In genomic region chr12:121036810-121037326, GRCh38 we compare ENCODE assay signal across 12 cellular contexts. TPM values are rescaled to one million over a fixed set of nuclear protein-coding genes. Genes with fewer than 3 reads are reported as not detected.
A peak's percentile ranks its signal among the peaks of the same experiment; 100 is the strongest.
DNase-seq lines count a peak whose midpoint lies in the region; ATAC-seq and TF ChIP-seq lines count a peak whose summit lies in the region.
"Had no signal": no experiment of that assay in that cellular context is flagged by ENCODE, and none has a peak within 500 bp of the region (broad histone marks: within the 10 kb centered on the region; RNA-seq: fewer than 3 reads in every experiment).

No MANE protein-coding gene starts in this region.

- H3K4me1 ChIP-seq in ACC112 (ENCODE audit: control insufficient read depth, insufficient read depth, low read length, unreplicated experiment): peaks cover 41% of the 10 kb centered on the region
- H3K4me1 ChIP-seq in HCT116 (ENCODE audit: control insufficient read depth in 1 of 2, insufficient read depth in 2 of 2, low read length in 2 of 2): peaks cover 21 to 58% of the 10 kb centered on the region in 2 experiments
- peaks cover 9% of the 10 kb centered on the region for H3K4me1 ChIP-seq in suprapubic skin

- TF ChIP-seq CTCF in HCT116 (IDR thresholded peaks at IDR 0.05 in 2 of 3, conservative IDR thresholded peaks at IDR 0.05 in 1 of 3; ENCODE audit: borderline replicate concordance in 1 of 3, insufficient read depth in 1 of 3, low read depth in 2 of 3, low read length in 2 of 3): no peak
- no peak for TF ChIP-seq CTCF in suprapubic skin (IDR thresholded peaks at IDR 0.05)

- no peak for DNase-seq in HCT116 (ENCODE audit: low read depth, low spot score)
- DNase-seq in activated T-cell treated with anti-CD3 and anti-CD28 coated beads, Interleukin-2, amount 50 U/mL, for 48 hours: peak; percentile 57 to 61
- peak; percentile 71 for DNase-seq in glomerular visceral epithelial cell (ENCODE audit: extremely low spot score)
- no peak for DNase-seq in suprapubic skin (ENCODE audit: low spot score in 2 of 2)
- DNase-seq in anterior cingulate cortex (lab: John Stamatoyannopoulos, UW): no peak
- DNase-seq: DMS79 treated with DMSO at 0.1 percent for 48 hours, kidney, Peyer's patch had no signal

- TF ChIP-seq POLR2A in HCT116 (IDR thresholded peaks at IDR 0.05; ENCODE audit: borderline replicate concordance, extremely low read depth, insufficient read depth, insufficient read length): no peak
- no peak for TF ChIP-seq POLR2A in suprapubic skin (IDR thresholded peaks at IDR 0.05)

- no peaks in the 10 kb centered on the region for H4K20me1 ChIP-seq in HCT116 (ENCODE audit: insufficient read depth)

- H3K27ac ChIP-seq in ACC112 (ENCODE audit: low read depth, low read length) (peak overlapping the region; percentile 72), HCT116 (ENCODE audit: low read depth, low read length) (no peak overlapping the region), suprapubic skin (no peak overlapping the region)
- H3K27ac ChIP-seq: cardiac muscle cell, Peyer's patch had no signal

- RAD21 ChIA-PET in HCT116 (lab: Charles Lee; ENCODE audit: low non-redundant PET in 1 of 2, low total read pairs in 2 of 2, uncharacterized antibody in 2 of 2, unreplicated experiment in 2 of 2): no interaction called here

- no peak overlapping the region for H2AFZ ChIP-seq in ACC112 (ENCODE audit: low read length, unreplicated experiment)
- no peak overlapping the region for H2AFZ ChIP-seq in HCT116 (ENCODE audit: low read depth, low read length, poor library complexity, severe bottlenecking)

- TF ChIP-seq RAD21 in HCT116 (IDR thresholded peaks at IDR 0.05; ENCODE audit: low read depth): no peak

- BruUV-seq in HCT116 (replicated peaks; lab: Mats Ljungman, UMichigan): no TSS peak

- TF ChIP-seq EP300 in suprapubic skin (IDR thresholded peaks at IDR 0.05): no peak

- ATAC-seq in HCT116: no peak
- no peak for ATAC-seq in HG02840 (IDR thresholded peaks at IDR 0.05; ENCODE audit: low FRiP score, unreplicated experiment)
- ATAC-seq in esophagus mucosa: no peak

- H3K9me2 ChIP-seq in HCT116 (ENCODE audit: insufficient read depth): no peaks in the 10 kb centered on the region

- H3K9me3 ChIP-seq in HCT116 (ENCODE audit: control insufficient read depth in 1 of 2, insufficient read depth in 1 of 2, low read depth in 1 of 2, low read length in 2 of 2) (no peaks in the 10 kb centered on the region), suprapubic skin (no peaks in the 10 kb centered on the region)

- POLR2A ChIA-PET in HCT116 (lab: Charles Lee): no interaction called here

- peak overlapping the region; percentile 14 for H3K4me2 ChIP-seq in HCT116 (ENCODE audit: low read length)

- peaks cover 56% of the 10 kb centered on the region for H3K79me2 ChIP-seq in ACC112 (ENCODE audit: control insufficient read depth, insufficient read depth, low read length, unreplicated experiment)
- H3K79me2 ChIP-seq in HCT116 (ENCODE audit: insufficient read depth, low read length): no peaks in the 10 kb centered on the region

- H3K36me3 ChIP-seq in ACC112 (ENCODE audit: insufficient read depth, low read length): peaks cover 16% of the 10 kb centered on the region
- H3K36me3 ChIP-seq in HCT116 (ENCODE audit: control insufficient read depth in 1 of 2, insufficient read depth in 2 of 2, low read length in 2 of 2): no peaks in the 10 kb centered on the region
- no peaks in the 10 kb centered on the region for H3K36me3 ChIP-seq in suprapubic skin
- H3K36me3 ChIP-seq: cardiac muscle cell, Peyer's patch had no signal

- CTCF ChIA-PET in HCT116 (lab: Charles Lee): no interaction called here

- H3K27me3 ChIP-seq in ACC112 (ENCODE audit: insufficient read depth, low read length) (no peaks in the 10 kb centered on the region), HCT116 (ENCODE audit: insufficient read depth, low read length) (no peaks in the 10 kb centered on the region), suprapubic skin (no peaks in the 10 kb centered on the region)
- H3K27me3 ChIP-seq: cardiac muscle cell, Peyer's patch had no signal

- intact Hi-C loops in HCT116 (cut with micrococcal nuclease): no loop called here

- H3K4me3 ChIP-seq in ACC112 (ENCODE audit: low read depth, low read length) (peak overlapping the region; percentile 87), HCT116 (replicated peaks in 1 of 2; ENCODE audit: low read depth in 1 of 2, low read length in 2 of 2) (no peak overlapping the region), suprapubic skin (no peak overlapping the region)
- H3K4me3 ChIP-seq: cardiac muscle cell, Peyer's patch had no signal

- H3K9ac ChIP-seq in HCT116 (ENCODE audit: low read length): no peak overlapping the region

- 67% methylated on average over 6 of the region's 6 CpGs for WGBS in suprapubic skin

TF ChIP-seq in HCT116, 20 proteins besides CTCF, POLR2A, EP300 and RAD21:
- TF ChIP-seq REST (IDR thresholded peaks at IDR 0.05; ENCODE audit: low read depth) (no peak), ZFX (IDR thresholded peaks at IDR 0.05) (no peak), FOSL1 (IDR thresholded peaks at IDR 0.05; ENCODE audit: low read depth) (no peak), SRF (IDR thresholded peaks at IDR 0.05; ENCODE audit: low read depth) (no peak)

RNA-seq across cellular contexts. Expression of gene OASL, which starts 2.2 kb away (rescaled TPM):
- total RNA-seq in HCT116 (2021; ENCODE audit: unreplicated experiment) (4.1 TPM), suprapubic skin (under 1 TPM in 3 of 4 donors, not detected in 1; 0.53 to 0.91 (median 0.64) TPM), esophagus mucosa (5.9 TPM)
- polyA plus RNA-seq in HCT116 (2012): 2.8 and 5.2 TPM in 2 replicates
- total RNA-seq: cardiac muscle cell had no signal
- polyA plus RNA-seq: cardiac muscle cell had no signal

RNA-seq across cellular contexts. Expression of gene C12orf43, which starts 20.6 kb away (rescaled TPM):
- 16.2 TPM for total RNA-seq in HCT116 (2021; ENCODE audit: unreplicated experiment)
- polyA plus RNA-seq in HCT116 (2012): 9.7 and 10.8 TPM in 2 replicates
- total RNA-seq in suprapubic skin: 10 to 100 TPM in 1 of 4 donors, 1 to 10 TPM in 3; 5.4 to 14.8 (median 7.1) TPM
- 7.9 TPM for total RNA-seq in esophagus mucosa

RNA-seq across cellular contexts. Expression of gene HNF1A, which starts 58.5 kb away (rescaled TPM):
- total RNA-seq in HCT116 (2021; ENCODE audit: unreplicated experiment) (not detected), suprapubic skin (under 1 TPM in 1 of 4 donors, not detected in 3; 0.57 TPM), esophagus mucosa (not detected)
- polyA plus RNA-seq in HCT116 (2012): 0.03 TPM in 1 of 2 replicates, not detected in the other
- total RNA-seq: cardiac muscle cell had no signal
- polyA plus RNA-seq: cardiac muscle cell had no signal

Comparison
In these comparisons a context has a peak if more than half of its experiments do, and no peak if none do; other contexts are left out.
1. DNase-seq: peak in activated T-cell treated with anti-CD3 and anti-CD28 coated beads, Interleukin-2, amount 50 U/mL, for 48 hours (2 of 2) and glomerular visceral epithelial cell (single experiment); none in HCT116 (single experiment), suprapubic skin (0 of 2) and anterior cingulate cortex (0 of 58).